Comparison of ENCODE assay signal across 8 cellular contexts in genomic region chr5:75567710-75568109, GRCh38. TPM values are rescaled to one million over a fixed set of nuclear protein-coding genes. Genes with fewer than 3 reads are reported as not detected.
A peak's percentile ranks its signal among the peaks of the same experiment; 100 is the strongest.
DNase-seq lines count a peak whose midpoint lies in the region; ATAC-seq and TF ChIP-seq lines count a peak whose summit lies in the region.

No MANE protein-coding gene starts in this region.

- no peaks in the 10 kb centered on the region; the same call in 1 of the 2 replicates for H3F3A ChIP-seq in OCI-LY1 (ENCODE audit: insufficient read depth, low read length)

- H3K27ac ChIP-seq in OCI-LY1 (ENCODE audit: low read depth, low read length, poor library complexity, severe bottlenecking): peak overlapping the region; percentile 11
- peak overlapping the region; percentile 58 for H3K27ac ChIP-seq in vagina
- no peak overlapping the region for H3K27ac ChIP-seq in OCI-LY7 (ENCODE audit: low read depth, low read length, poor library complexity, severe bottlenecking)

- DNase-seq in AG08396 (ENCODE audit: low spot score): peak; percentile 7
- peak; percentile 7 for DNase-seq in epithelial cell of proximal tubule (ENCODE audit: low read depth)
- no peak for DNase-seq in vagina (ENCODE audit: extremely low spot score in 2 of 2)
- no peak for DNase-seq in NCI-H524 treated with DMSO at 0.1 percent for 48 hours (lab: John Stamatoyannopoulos, UW)
- no peak for DNase-seq in OCI-LY7 (ENCODE audit: low spot score)

- H3K4me3 ChIP-seq in OCI-LY1 (ENCODE audit: low read depth, low read length, poor library complexity, severe bottlenecking) (no peak overlapping the region), epithelial cell of proximal tubule (ENCODE audit: low read depth, low read length) (no peak overlapping the region), vagina (no peak overlapping the region), OCI-LY7 (ENCODE audit: low read depth, low read length, poor library complexity, severe bottlenecking) (no peak overlapping the region)

- peaks cover 33% of the 10 kb centered on the region for H3K4me1 ChIP-seq in OCI-LY1 (ENCODE audit: insufficient read depth, low read length, severe bottlenecking)
- peaks cover 42% of the 10 kb centered on the region for H3K4me1 ChIP-seq in vagina
- H3K4me1 ChIP-seq in OCI-LY7 (ENCODE audit: insufficient read depth, low read length, poor library complexity, severe bottlenecking): peaks cover 8% of the 10 kb centered on the region

- no TSS peak for BruUV-seq in OCI-LY7 (replicated peaks; lab: Mats Ljungman, UMichigan)

- TF ChIP-seq POLR2A in vagina (IDR thresholded peaks at IDR 0.05): no peak

- H3K4me2 ChIP-seq in OCI-LY1 (ENCODE audit: low read length): no peak overlapping the region
- no peak overlapping the region for H3K4me2 ChIP-seq in OCI-LY7 (ENCODE audit: low read length)

- POLR2A ChIA-PET in OCI-LY7 (lab: Charles Lee): interaction anchor here (0.9 to 1.6 kb wide), 4 partner anchors 9 to 56 kb away, joined by 3 to 6 read pairs (median 4); partner anchors contain the start of genes CERT1 and POLK

- H3K9me2 ChIP-seq in OCI-LY1 (ENCODE audit: low read depth, low read length) (no peaks in the 10 kb centered on the region; the same call in 1 of the 2 replicates), OCI-LY7 (ENCODE audit: insufficient read depth, low read length) (no peaks in the 10 kb centered on the region)

- H2AFZ ChIP-seq in OCI-LY1 (ENCODE audit: low read length) (no peak overlapping the region), OCI-LY7 (ENCODE audit: low read length) (no peak overlapping the region)

- no peaks in the 10 kb centered on the region for H3K27me3 ChIP-seq in OCI-LY1 (ENCODE audit: insufficient read depth, low read length)
- H3K27me3 ChIP-seq in vagina: no peaks in the 10 kb centered on the region

- ATAC-seq in GM21381 (IDR thresholded peaks at IDR 0.05; ENCODE audit: unreplicated experiment) (peak; percentile 49), HG02970 (IDR thresholded peaks at IDR 0.05; ENCODE audit: low FRiP score, unreplicated experiment) (no peak)

- CTCF ChIA-PET in OCI-LY7 (lab: Charles Lee; ENCODE audit: unreplicated experiment): no interaction called here

- H3K79me2 ChIP-seq in OCI-LY1 (ENCODE audit: insufficient read depth, low read length): no peaks in the 10 kb centered on the region
- no peaks in the 10 kb centered on the region for H3K79me2 ChIP-seq in OCI-LY7 (ENCODE audit: insufficient read depth, low read depth, low read length)

- H3K36me3 ChIP-seq in OCI-LY1 (ENCODE audit: insufficient read depth, low read length) (peaks cover 4% of the 10 kb centered on the region; the same call in 1 of the 2 replicates), vagina (no peaks in the 10 kb centered on the region), OCI-LY7 (ENCODE audit: insufficient read depth, low read length) (peaks cover 6% of the 10 kb centered on the region)

- TF ChIP-seq CTCF in OCI-LY1 (IDR thresholded peaks at IDR 0.05; ENCODE audit: low read length) (no peak), epithelial cell of proximal tubule (conservative IDR thresholded peaks at IDR 0.05; ENCODE audit: low read depth, low read length) (no peak), vagina (IDR thresholded peaks at IDR 0.05) (no peak), OCI-LY7 (conservative IDR thresholded peaks at IDR 0.05; ENCODE audit: low read length) (no peak)

- no peak overlapping the region for H3K9ac ChIP-seq in OCI-LY1 (ENCODE audit: low read length)

- intact Hi-C loops in vagina (cut with DNase I): no loop called here
- intact Hi-C loops in OCI-LY7 (cut with micrococcal nuclease; ENCODE audit: unreplicated experiment): no loop called here

- H4K20me1 ChIP-seq in OCI-LY1 (ENCODE audit: insufficient read depth, low read length) (no peaks in the 10 kb centered on the region), OCI-LY7 (ENCODE audit: insufficient read depth, low read length) (no peaks in the 10 kb centered on the region)

- H3K9me3 ChIP-seq in OCI-LY1 (ENCODE audit: low read length) (no peaks in the 10 kb centered on the region), vagina (no peaks in the 10 kb centered on the region), OCI-LY7 (ENCODE audit: low read length) (no peaks in the 10 kb centered on the region)

RNA-seq across cellular contexts. Expression of gene ANKDD1B, which starts 43.5 kb away (rescaled TPM):
- total RNA-seq in epithelial cell of proximal tubule: 0.07 and 1.3 TPM in 2 replicates
- total RNA-seq in vagina: not detected
- not detected in 2 replicates for total RNA-seq in OCI-LY7 (2014; rRNA removed; shearing (Covaris generic))
- total RNA-seq in OCI-LY7 (2022): not detected in 2 replicates

RNA-seq across cellular contexts. Expression of gene POLK, which starts 56.0 kb away (rescaled TPM):
- total RNA-seq in epithelial cell of proximal tubule: 14.0 and 25.7 TPM in 2 replicates
- 31.4 TPM for total RNA-seq in vagina
- total RNA-seq in OCI-LY7 (2014; rRNA removed; shearing (Covaris generic)): 16.0 and 20.1 TPM in 2 replicates
- total RNA-seq in OCI-LY7 (2022): 29.5 and 30.0 TPM in 2 replicates

RNA-seq across cellular contexts. Expression of gene CERT1, which starts 56.3 kb away (rescaled TPM):
- total RNA-seq in epithelial cell of proximal tubule (7.3 and 11.7 TPM in 2 replicates), vagina (44.2 TPM), OCI-LY7 (2022) (29.9 and 33.6 TPM in 2 replicates)
- 13.3 and 16.1 TPM in 2 replicates for total RNA-seq in OCI-LY7 (2014; rRNA removed; shearing (Covaris generic))

Comparison
In these comparisons a context has a peak if more than half of its experiments do, and no peak if none do; other contexts are left out.
1. DNase-seq: peak in AG08396 (single experiment) and epithelial cell of proximal tubule (single experiment); none in vagina (0 of 2), NCI-H524 treated with DMSO at 0.1 percent for 48 hours (single experiment) and OCI-LY7 (single experiment).